1 cellular context compared by ENCODE assay signal in the genomic region with DNA sequence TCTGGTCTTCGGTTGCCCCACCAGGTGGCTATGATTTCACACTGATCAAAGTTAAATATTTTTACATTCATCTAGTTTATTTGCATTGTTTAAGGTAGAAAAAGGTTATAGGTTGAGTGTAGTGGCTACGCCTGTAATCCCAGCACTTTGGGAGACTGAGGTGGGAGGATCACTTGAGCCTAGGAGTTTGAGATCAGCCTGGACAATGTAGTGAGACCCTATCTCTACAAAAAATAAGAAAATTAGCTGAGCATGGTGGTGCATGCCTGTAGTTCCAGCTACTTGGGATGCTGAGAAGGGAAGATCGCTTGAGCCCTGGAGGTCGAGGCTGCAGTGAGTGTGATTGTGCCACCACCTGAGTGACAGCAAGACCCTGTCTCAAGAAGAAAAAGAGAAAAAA.
TF ChIP-seq lines count a peak whose summit lies in the region.

No MANE protein-coding gene starts in this region.

TF ChIP-seq in HepG2, 621 proteins besides CTCF, POLR2A, EP300 and RAD21:
- TF ChIP-seq ZNF121 (CRISPR knock-in tag; IDR thresholded peaks at IDR 0.05): peak; percentile 49
- TF ChIP-seq, protein P1, sequence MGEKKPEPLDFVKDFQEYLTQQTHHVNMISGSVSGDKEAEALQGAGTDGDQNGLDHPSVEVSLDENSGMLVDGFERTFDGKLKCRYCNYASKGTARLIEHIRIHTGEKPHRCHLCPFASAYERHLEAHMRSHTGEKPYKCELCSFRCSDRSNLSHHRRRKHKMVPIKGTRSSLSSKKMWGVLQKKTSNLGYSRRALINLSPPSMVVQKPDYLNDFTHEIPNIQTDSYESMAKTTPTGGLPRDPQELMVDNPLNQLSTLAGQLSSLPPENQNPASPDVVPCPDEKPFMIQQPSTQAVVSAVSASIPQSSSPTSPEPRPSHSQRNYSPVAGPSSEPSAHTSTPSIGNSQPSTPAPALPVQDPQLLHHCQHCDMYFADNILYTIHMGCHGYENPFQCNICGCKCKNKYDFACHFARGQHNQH (CRISPR knock-in tag; IDR thresholded peaks at IDR 0.05): no peak
TF ChIP-seq in HepG2: peak in this region for 1.
